24 cellular contexts compared by ENCODE assay signal in genomic region chr12:109444263-109444662, GRCh38. TPM values are rescaled to one million over a fixed set of nuclear protein-coding genes. Genes with fewer than 3 reads are reported as not detected.
DNase-seq lines count a peak whose midpoint lies in the region; ATAC-seq and TF ChIP-seq lines count a peak whose summit lies in the region.
"Had no signal": no experiment of that assay in that cellular context is flagged by ENCODE, and none has a peak within 500 bp of the region (broad histone marks: within the 10 kb centered on the region; RNA-seq: fewer than 3 reads in every experiment).

No MANE protein-coding gene starts in this region.

- no peaks in the 10 kb centered on the region for H4K20me1 ChIP-seq in mammary epithelial cell (ENCODE audit: insufficient read depth, low read length)

- H3K36me3 ChIP-seq in breast epithelium = no peaks in the 10 kb centered on the region
- H3K36me3 ChIP-seq in mammary epithelial cell (ENCODE audit: insufficient read depth, low read length) = peaks cover 12% of the 10 kb centered on the region
- H3K36me3 ChIP-seq in gastroesophageal sphincter = peaks cover 0 to 51% of the 10 kb centered on the region in 2 donors
- H3K36me3 ChIP-seq in vagina = peaks cover 0 to 14% of the 10 kb centered on the region in 2 donors

- no peak for TF ChIP-seq CTCF in breast epithelium (IDR thresholded peaks at IDR 0.05)
- TF ChIP-seq CTCF in mammary epithelial cell (conservative IDR thresholded peaks at IDR 0.05 in 1 of 2, IDR thresholded peaks at IDR 0.05 in 1 of 2; ENCODE audit: extremely low read depth in 1 of 2, insufficient read depth in 1 of 2, low read depth in 1 of 2, low read length in 2 of 2) = no peak
- no peak for TF ChIP-seq CTCF in gastroesophageal sphincter (IDR thresholded peaks at IDR 0.05)
- TF ChIP-seq CTCF in nephron progenitor cell (IDR thresholded peaks at IDR 0.05) = no peak
- TF ChIP-seq CTCF in vagina (IDR thresholded peaks at IDR 0.05) = no peak

- 24% methylated on average over 6 of the region's 6 CpGs for WGBS in mammary epithelial cell (ENCODE audit: low coverage, missing lambda C conversion rate)
- 43 to 66% methylated on average over 6 of the region's 6 CpGs for WGBS in gastroesophageal sphincter (ENCODE audit: low coverage in 1 of 2), 2 donors

- peak overlapping the region; percentile 53 for H3K27ac Mint-ChIP-seq in nephron progenitor cell
- H3K27ac Mint-ChIP-seq: activated CD4-positive, alpha-beta memory T cell treated with anti-CD3 and anti-CD28 coated beads, Interleukin-2, amount 10 ng/mL, durations not matched to agents 7 days and 5 days; activated naive CD4-positive, alpha-beta T cell treated with anti-CD3 and anti-CD28 coated beads for 36 hours; B cell had no signal

- no peaks in the 10 kb centered on the region for H3K9me3 Mint-ChIP-seq in nephron progenitor cell
- H3K9me3 Mint-ChIP-seq: activated CD4-positive, alpha-beta memory T cell treated with anti-CD3 and anti-CD28 coated beads, Interleukin-2, amount 10 ng/mL, durations not matched to agents 7 days and 5 days; activated naive CD4-positive, alpha-beta T cell treated with anti-CD3 and anti-CD28 coated beads for 36 hours; WTC11 had no signal

- peaks cover 0 to 2% of the 10 kb centered on the region in 2 donors for H3K4me1 ChIP-seq in breast epithelium
- H3K4me1 ChIP-seq in mammary epithelial cell (ENCODE audit: insufficient read depth, low read length) = no peaks in the 10 kb centered on the region
- H3K4me1 ChIP-seq in gastroesophageal sphincter = peaks cover 0 to 4% (median 0%) of the 10 kb centered on the region in 3 donors
- peaks cover 23% of the 10 kb centered on the region for H3K4me1 ChIP-seq in vagina
- H3K4me1 ChIP-seq: HAP-1, psoas muscle had no signal

- H3K4me2 ChIP-seq in mammary epithelial cell (ENCODE audit: insufficient read depth, low read depth, low read length) = no peak overlapping the region
- H3K4me2 ChIP-seq: hepatocyte had no signal

- CTCF ChIA-PET in mammary epithelial cell (lab: Charles Lee; ENCODE audit: low non-redundant PET) = no interaction called here

- no peak for TF ChIP-seq EP300 in gastroesophageal sphincter (IDR thresholded peaks at IDR 0.05)

- no TSS peak for BruUV-seq in mammary epithelial cell (replicated peaks; lab: Mats Ljungman, UMichigan)

- intact Hi-C loops in breast epithelium (cut with DNase I; ENCODE audit: low total_unique reads) (no loop called here), mammary epithelial cell (cut with micrococcal nuclease) (no loop called here), vagina (cut with DNase I) (no loop called here)

- no peak overlapping the region for H3K4me3 Mint-ChIP-seq in nephron progenitor cell
- H3K4me3 Mint-ChIP-seq: activated CD4-positive, alpha-beta memory T cell treated with anti-CD3 and anti-CD28 coated beads, Interleukin-2, amount 10 ng/mL, durations not matched to agents 7 days and 5 days; activated naive CD4-positive, alpha-beta T cell treated with anti-CD3 and anti-CD28 coated beads for 36 hours; B cell; WTC11 had no signal

- no peak for TF ChIP-seq POLR2A in breast epithelium (IDR thresholded peaks at IDR 0.05)
- no peak for TF ChIP-seq POLR2A in gastroesophageal sphincter (IDR thresholded peaks at IDR 0.05)
- TF ChIP-seq POLR2A in vagina (IDR thresholded peaks at IDR 0.05) = no peak

- H3K27me3 ChIP-seq in breast epithelium = no peaks in the 10 kb centered on the region
- no peaks in the 10 kb centered on the region for H3K27me3 ChIP-seq in mammary epithelial cell (ENCODE audit: insufficient read depth, low read length)
- no peaks in the 10 kb centered on the region for H3K27me3 ChIP-seq in gastroesophageal sphincter
- H3K27me3 ChIP-seq in vagina = no peaks in the 10 kb centered on the region
- H3K27me3 ChIP-seq: hepatocyte had no signal

- H2AFZ ChIP-seq in mammary epithelial cell (ENCODE audit: low read depth, low read length) = no peak overlapping the region
- H2AFZ ChIP-seq: hepatocyte had no signal

- no peaks in the 10 kb centered on the region for H3K27me3 Mint-ChIP-seq in nephron progenitor cell (ENCODE audit: low read depth, poor library complexity)
- H3K27me3 Mint-ChIP-seq: activated CD4-positive, alpha-beta memory T cell treated with anti-CD3 and anti-CD28 coated beads, Interleukin-2, amount 10 ng/mL, durations not matched to agents 7 days and 5 days; B cell had no signal

- in situ Hi-C loops in mammary epithelial cell (cut with MboI; ENCODE audit: low sequenced_read_pairs in 2 of 2) = no loop called here

- no peaks in the 10 kb centered on the region for H3K9me3 ChIP-seq in breast epithelium
- no peaks in the 10 kb centered on the region for H3K9me3 ChIP-seq in mammary epithelial cell (replicated peaks; ENCODE audit: insufficient read depth, low read length)
- H3K9me3 ChIP-seq in gastroesophageal sphincter = no peaks in the 10 kb centered on the region
- H3K9me3 ChIP-seq in vagina = no peaks in the 10 kb centered on the region
- H3K9me3 ChIP-seq: HAP-1, psoas muscle, thoracic aorta had no signal

- H3K4me3 ChIP-seq in breast epithelium = no peak overlapping the region
- H3K4me3 ChIP-seq in mammary epithelial cell (replicated peaks in 1 of 3; ENCODE audit: insufficient read depth in 1 of 3, low read depth in 2 of 3, low read length in 3 of 3) = no peak overlapping the region
- H3K4me3 ChIP-seq in gastroesophageal sphincter = no peak overlapping the region
- H3K4me3 ChIP-seq in vagina = no peak overlapping the region
- H3K4me3 ChIP-seq: HAP-1, hepatocyte, psoas muscle, thoracic aorta had no signal

- DNase-seq in breast epithelium (ENCODE audit: low spot score in 2 of 2) (no peak), mammary epithelial cell (no peak), nephron progenitor cell (no peak), vagina (ENCODE audit: extremely low spot score in 2 of 2) (no peak), NCI-H748 treated with DMSO at 0.1 percent for 48 hours (lab: John Stamatoyannopoulos, UW) (no peak)
- DNase-seq: activated CD4-positive, alpha-beta memory T cell treated with anti-CD3 and anti-CD28 coated beads, Interleukin-2, amount 10 ng/mL, durations not matched to agents 7 days and 5 days; activated naive CD4-positive, alpha-beta T cell treated with anti-CD3 and anti-CD28 coated beads for 36 hours; anterior cingulate cortex; Calu3; IMR-90; islet precursor cell; NCI-H1436; NCI-H774; psoas muscle; SIG-M5; stimulated activated CD4-positive, alpha-beta T cell treated with anti-CD3 and anti-CD28 coated beads, Interleukin-15, amount 100 ng/mL, for 24 hours had no signal

- ATAC-seq in gastroesophageal sphincter (peak; percentile 22), GM19328 (IDR thresholded peaks at IDR 0.05; ENCODE audit: unreplicated experiment) (no peak), GM21423 (IDR thresholded peaks at IDR 0.05; ENCODE audit: unreplicated experiment) (no peak)
- ATAC-seq: WTC11 had no signal

- dilution Hi-C loops in mammary epithelial cell (cut with HindIII; ENCODE audit: low sequenced_read_pairs) = no loop called here

- H3K36me3 Mint-ChIP-seq in nephron progenitor cell (ENCODE audit: low read depth) = no peaks in the 10 kb centered on the region

- H3K9ac ChIP-seq in mammary epithelial cell (ENCODE audit: insufficient read depth, low read length) = no peak overlapping the region

- peak overlapping the region; percentile 17 to 67 for H3K27ac ChIP-seq in breast epithelium
- no peak overlapping the region for H3K27ac ChIP-seq in mammary epithelial cell (ENCODE audit: insufficient read depth, low read depth, low read length)
- no peak overlapping the region for H3K27ac ChIP-seq in gastroesophageal sphincter
- H3K27ac ChIP-seq in vagina = peak overlapping the region; percentile 57
- H3K27ac ChIP-seq: hepatocyte, psoas muscle had no signal

- H3K4me1 Mint-ChIP-seq in nephron progenitor cell = no peaks in the 10 kb centered on the region
- H3K4me1 Mint-ChIP-seq: activated CD4-positive, alpha-beta memory T cell treated with anti-CD3 and anti-CD28 coated beads, Interleukin-2, amount 10 ng/mL, durations not matched to agents 7 days and 5 days; B cell had no signal

- H3K79me2 ChIP-seq in mammary epithelial cell (ENCODE audit: insufficient read depth, low read length) = peaks cover 12% of the 10 kb centered on the region

RNA-seq across cellular contexts. Expression of gene KCTD10, which starts 32.8 kb away (rescaled TPM):
- total RNA-seq in breast epithelium = 10 to 100 TPM; 65.3 to 86.2 (median 70.4) TPM
- 100 to 1,000 TPM in 1 of 2 donors, 10 to 100 TPM in 1; 71.2 to 125 TPM for total RNA-seq in mammary epithelial cell
- polyA plus RNA-seq in mammary epithelial cell = 72.5 TPM
- 126 TPM for polyA minus RNA-seq in mammary epithelial cell
- total RNA-seq in gastroesophageal sphincter = 100 to 1,000 TPM in 1 of 4 donors, 10 to 100 TPM in 3; 76.8 to 104 (median 94.5) TPM
- 86.2 TPM for total RNA-seq in vagina

RNA-seq across cellular contexts. Expression of gene UBE3B, which starts 33.2 kb away (rescaled TPM):
- total RNA-seq in breast epithelium = 10 to 100 TPM; 34.7 to 54.7 (median 47.7) TPM
- total RNA-seq in mammary epithelial cell = 10 to 100 TPM; 31.2 to 53.7 TPM
- 21.5 TPM for polyA plus RNA-seq in mammary epithelial cell
- polyA minus RNA-seq in mammary epithelial cell = 103 TPM
- 10 to 100 TPM; 45.2 to 63.6 (median 62.8) TPM for total RNA-seq in gastroesophageal sphincter
- total RNA-seq in vagina = 32.2 TPM

Comparison
In these comparisons a context has a peak if more than half of its experiments do, and no peak if none do; other contexts are left out.
1. H3K27ac ChIP-seq: peak in breast epithelium (2 of 2) and vagina (single experiment); none in mammary epithelial cell (single experiment) and gastroesophageal sphincter (0 of 4).